Comparison of ENCODE assay signal across 21 cellular contexts in the genomic region with DNA sequence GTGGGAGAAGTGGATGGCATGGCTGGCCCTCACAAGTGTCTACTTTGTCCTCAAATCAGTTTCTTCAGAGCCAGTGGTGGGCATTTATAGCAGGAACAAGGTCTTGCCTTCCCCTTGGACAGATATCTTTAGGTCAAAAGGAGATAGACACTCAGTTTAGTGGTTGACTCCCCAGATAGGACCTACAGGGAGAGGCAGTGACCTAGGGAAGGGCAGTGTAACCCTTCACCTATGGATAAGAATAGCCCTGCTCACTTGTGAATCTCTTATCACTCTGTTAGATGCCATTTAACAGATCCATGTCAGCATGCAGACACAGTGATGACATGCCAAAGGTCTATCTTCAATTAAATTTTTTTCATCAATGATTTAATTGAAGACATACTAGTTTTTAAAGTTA. TPM values are rescaled to one million over a fixed set of nuclear protein-coding genes. Genes with fewer than 3 reads are reported as not detected.
A peak's percentile ranks its signal among the peaks of the same experiment; 100 is the strongest.
DNase-seq lines count a peak whose midpoint lies in the region; ATAC-seq and TF ChIP-seq lines count a peak whose summit lies in the region.
"Had no signal": no experiment of that assay in that cellular context is flagged by ENCODE, and none has a peak within 500 bp of the region (broad histone marks: within the 10 kb centered on the region; RNA-seq: fewer than 3 reads in every experiment).

No MANE protein-coding gene starts in this region.

- DNase-seq in cardiac muscle cell (ENCODE audit: low read depth in 1 of 2, low spot score in 1 of 2) (no peak), left ventricle myocardium inferior (no peak), left lobe of liver (ENCODE audit: low spot score) (no peak), gastrocnemius medialis (no peak), kidney tubule cell (ENCODE audit: low spot score) (no peak), mucosa of descending colon (no peak), T1000 (lab: John Stamatoyannopoulos, UW) (no peak)
- DNase-seq: CD8-positive, alpha-beta T cell; COR-L47; DMS 273 treated with DMSO at 0.1 percent for 48 hours; DND-41; EL; H9 had no signal

- intact Hi-C loops in left ventricle myocardium inferior (cut with micrococcal nuclease): no loop called here
- intact Hi-C loops in gastrocnemius medialis (cut with DNase I; ENCODE audit: low total_unique reads): no loop called here
- intact Hi-C loops in mucosa of descending colon (cut with DNase I, micrococcal nuclease): no loop called here

- H3K27me3 ChIP-seq in cardiac muscle cell (no peaks in the 10 kb centered on the region), left ventricle myocardium inferior (ENCODE audit: low read depth) (no peaks in the 10 kb centered on the region), gastrocnemius medialis (no peaks in the 10 kb centered on the region)
- H3K27me3 ChIP-seq: BLaER1 treated with 17β-estradiol and CSF1 and Interleukin-3, amounts not matched to agents 10 nM and 100 nM had no signal

- peak overlapping the region; percentile 49 for H3K27ac ChIP-seq in cardiac muscle cell
- peak overlapping the region; percentile 85 for H3K27ac ChIP-seq in left ventricle myocardium inferior (replicated peaks)
- H3K27ac ChIP-seq in gastrocnemius medialis: peak overlapping the region; percentile 42 to 70 (median 53)
- H3K27ac ChIP-seq: BLaER1 treated with 17β-estradiol and CSF1 and Interleukin-3, amounts not matched to agents 10 nM and 100 nM; HL-60 had no signal

- H3K9me3 ChIP-seq in cardiac muscle cell (ENCODE audit: low read depth) (no peaks in the 10 kb centered on the region), left ventricle myocardium inferior (replicated peaks) (no peaks in the 10 kb centered on the region), gastrocnemius medialis (no peaks in the 10 kb centered on the region), mucosa of descending colon (no peaks in the 10 kb centered on the region)

- TF ChIP-seq POLR2A in gastrocnemius medialis (IDR thresholded peaks at IDR 0.05): no peak

- no peaks in the 10 kb centered on the region for H3K36me3 ChIP-seq in cardiac muscle cell
- no peaks in the 10 kb centered on the region for H3K36me3 ChIP-seq in left ventricle myocardium inferior
- H3K36me3 ChIP-seq in gastrocnemius medialis: no peaks in the 10 kb centered on the region
- H3K36me3 ChIP-seq in mucosa of descending colon (ENCODE audit: low read depth): no peaks in the 10 kb centered on the region
- H3K36me3 ChIP-seq: BLaER1 treated with 17β-estradiol and CSF1 and Interleukin-3, amounts not matched to agents 10 nM and 100 nM had no signal

- H3K4me3 ChIP-seq in cardiac muscle cell: no peak overlapping the region
- H3K4me3 ChIP-seq in left ventricle myocardium inferior: no peak overlapping the region
- H3K4me3 ChIP-seq in gastrocnemius medialis: no peak overlapping the region
- H3K4me3 ChIP-seq in mucosa of descending colon: no peak overlapping the region
- H3K4me3 ChIP-seq: BLaER1 treated with 17β-estradiol and CSF1 and Interleukin-3, amounts not matched to agents 10 nM and 100 nM; GM12878 had no signal

- TF ChIP-seq CTCF in cardiac muscle cell (IDR thresholded peaks at IDR 0.05; ENCODE audit: low read depth, low read length) (no peak), left ventricle myocardium inferior (IDR thresholded peaks at IDR 0.05; ENCODE audit: borderline replicate concordance) (no peak), gastrocnemius medialis (IDR thresholded peaks at IDR 0.05 in 4 of 5, conservative IDR thresholded peaks at IDR 0.05 in 1 of 5) (no peak), mucosa of descending colon (IDR thresholded peaks at IDR 0.05) (no peak)

- H3K4me1 ChIP-seq in cardiac muscle cell (ENCODE audit: low read depth) (peaks cover 15% of the 10 kb centered on the region), left ventricle myocardium inferior (peaks cover 37% of the 10 kb centered on the region), gastrocnemius medialis (peaks cover 15 to 17% of the 10 kb centered on the region in 2 donors), mucosa of descending colon (ENCODE audit: low read depth) (no peaks in the 10 kb centered on the region)
- H3K4me1 ChIP-seq: BLaER1 treated with 17β-estradiol and CSF1 and Interleukin-3, amounts not matched to agents 10 nM and 100 nM had no signal

- in situ Hi-C loops in gastrocnemius medialis (cut with MboI; ENCODE audit: low sequenced_read_pairs in 4 of 4): loop anchor here in 1 of 4 donors (10.0 kb wide), 1 partner anchor 72 kb away; no protein-coding TSS in a partner anchor

- ATAC-seq in left lobe of liver (peak; percentile 13), gastrocnemius medialis (no peak), HG03442 (IDR thresholded peaks at IDR 0.05; ENCODE audit: unreplicated experiment) (no peak), mucosa of descending colon (no peak)
- ATAC-seq: CD8-positive, alpha-beta T cell; GM12878 had no signal

RNA-seq across cellular contexts. Expression of a gene that starts 11.0 kb away (rescaled TPM):
- total RNA-seq in cardiac muscle cell: 24.1 and 44.2 TPM in 2 replicates
- 69.4 and 81.1 TPM in 2 replicates for polyA plus RNA-seq in cardiac muscle cell
- 169 TPM for total RNA-seq in left ventricle myocardium inferior
- 96.6 TPM for total RNA-seq in left lobe of liver
- 1 to 10 TPM; 2.9 to 5.8 (median 4.2) TPM for total RNA-seq in gastrocnemius medialis
- 1 to 10 TPM; 3.7 to 9.8 (median 7.1) TPM for total RNA-seq in mucosa of descending colon
- total RNA-seq: G401 had no signal

RNA-seq across cellular contexts. Expression of a gene that starts 19.1 kb away (rescaled TPM):
- total RNA-seq in cardiac muscle cell: not detected in 2 replicates
- 0.28 TPM in 1 of 2 replicates, not detected in the other for polyA plus RNA-seq in cardiac muscle cell
- total RNA-seq in left ventricle myocardium inferior: 0.22 TPM
- not detected for total RNA-seq in left lobe of liver
- 1 to 10 TPM in 1 of 4 donors, under 1 TPM in 2, not detected in 1; 0.62 to 2.1 (median 0.68) TPM for total RNA-seq in gastrocnemius medialis
- total RNA-seq in mucosa of descending colon: under 1 TPM; 0.52 to 0.80 (median 0.60) TPM
- total RNA-seq: A172; CD8-positive, alpha-beta T cell; G401; H1; HT1080 had no signal
- polyA plus RNA-seq: H1 had no signal

RNA-seq across cellular contexts. Expression of a gene that starts 22.4 kb away (rescaled TPM):
- 0.18 and 0.86 TPM in 2 replicates for total RNA-seq in cardiac muscle cell
- 0.94 TPM in 1 of 2 replicates, not detected in the other for polyA plus RNA-seq in cardiac muscle cell
- total RNA-seq in left ventricle myocardium inferior: 1.6 TPM
- 1.9 TPM for total RNA-seq in left lobe of liver
- total RNA-seq in gastrocnemius medialis: 10 to 100 TPM in 1 of 4 donors, 1 to 10 TPM in 2, under 1 TPM in 1; 0.58 to 11.7 (median 6.8) TPM
- total RNA-seq in mucosa of descending colon: 100 to 1,000 TPM in 1 of 3 donors, 10 to 100 TPM in 2; 69.4 to 114 (median 85.0) TPM
- total RNA-seq: CD8-positive, alpha-beta T cell; G401 had no signal

RNA-seq across cellular contexts. Expression of a gene that starts 39.9 kb away (rescaled TPM):
- total RNA-seq in cardiac muscle cell (28.1 and 30.3 TPM in 2 replicates), left ventricle myocardium inferior (27.0 TPM), left lobe of liver (41.1 TPM), gastrocnemius medialis (10 to 100 TPM; 23.4 to 81.5 (median 38.5) TPM), mucosa of descending colon (10 to 100 TPM; 27.4 to 29.5 (median 27.7) TPM)
- polyA plus RNA-seq in cardiac muscle cell: 53.0 and 66.7 TPM in 2 replicates

Comparison
In these comparisons a context has a peak if more than half of its experiments do, and no peak if none do; other contexts are left out.
1. RNA of a gene that starts 22.4 kb away (total RNA-seq): 69.4 to 114 TPM in mucosa of descending colon; 0.58 to 11.7 TPM in gastrocnemius medialis, 1.9 TPM in left lobe of liver (single experiment), 1.6 TPM in left ventricle myocardium inferior (single experiment) and 0.18 to 0.86 TPM in cardiac muscle cell; every median in the first group is over 4 times any median in the second.
2. Peak in every context shown above with its lines, with median percentiles within 50 percentile points of each other: H3K27ac ChIP-seq.